11 cellular contexts compared by ENCODE assay signal in the genomic region with DNA sequence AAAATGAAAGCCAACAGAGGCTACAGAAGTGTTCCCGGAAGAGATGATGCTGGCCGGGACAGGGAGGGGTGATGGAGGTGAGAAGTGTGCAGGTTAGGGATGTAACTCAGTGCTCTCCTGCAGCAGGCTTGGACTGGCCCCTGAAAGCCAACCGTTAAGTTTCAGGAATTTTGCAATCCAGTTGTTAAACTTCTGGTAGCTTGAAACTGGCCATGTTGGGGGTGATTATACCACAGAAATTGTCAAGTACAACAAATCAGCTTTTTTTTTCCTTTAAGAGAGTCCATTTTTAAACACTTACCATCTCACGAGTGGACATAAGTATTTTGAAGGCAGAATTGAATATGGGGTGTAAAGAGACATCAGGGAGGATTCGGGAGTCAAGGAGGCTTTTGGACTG. TPM values are rescaled to one million over a fixed set of nuclear protein-coding genes. Genes with fewer than 3 reads are reported as not detected.
"Had no signal": no experiment of that assay in that cellular context is flagged by ENCODE, and none has a peak within 500 bp of the region (broad histone marks: within the 10 kb centered on the region; RNA-seq: fewer than 3 reads in every experiment).

No MANE protein-coding gene starts in this region.

- H3K4me3 ChIP-seq: adrenal gland, lower lobe of right lung, ovary, tibial artery had no signal

- H3K27me3 ChIP-seq: adrenal gland, ovary, tibial artery had no signal

- H3K27ac ChIP-seq: adrenal gland, lower lobe of right lung, ovary, tibial artery had no signal

- DNase-seq: activated CD4-positive, alpha-beta memory T cell treated with anti-CD3 and anti-CD28 coated beads for 36 hours; activated CD8-positive, alpha-beta memory T cell treated with anti-CD3 and anti-CD28 coated beads, Interleukin-2, amount 10 ng/mL, durations not matched to agents 7 days and 5 days; activated gamma-delta T cell; activated T-cell treated with anti-CD3 and anti-CD28 coated beads, Interleukin-2, amount 50 U/mL, for 4 hours; adrenal gland; left colon; lower lobe of right lung; ovary; tibial artery had no signal

- H3K9me3 Mint-ChIP-seq: activated CD4-positive, alpha-beta memory T cell treated with anti-CD3 and anti-CD28 coated beads for 36 hours; activated T-cell treated with anti-CD3 and anti-CD28 coated beads, Interleukin-2, amount 50 U/mL, for 4 hours had no signal

- H3K27me3 Mint-ChIP-seq: activated CD4-positive, alpha-beta memory T cell treated with anti-CD3 and anti-CD28 coated beads for 36 hours; activated CD8-positive, alpha-beta memory T cell treated with anti-CD3 and anti-CD28 coated beads, Interleukin-2, amount 10 ng/mL, durations not matched to agents 7 days and 5 days had no signal

- H3K27ac Mint-ChIP-seq: activated CD4-positive, alpha-beta memory T cell treated with anti-CD3 and anti-CD28 coated beads for 36 hours; activated CD8-positive, alpha-beta memory T cell treated with anti-CD3 and anti-CD28 coated beads, Interleukin-2, amount 10 ng/mL, durations not matched to agents 7 days and 5 days had no signal

- H3K4me3 Mint-ChIP-seq: activated CD4-positive, alpha-beta memory T cell treated with anti-CD3 and anti-CD28 coated beads for 36 hours; activated CD8-positive, alpha-beta memory T cell treated with anti-CD3 and anti-CD28 coated beads, Interleukin-2, amount 10 ng/mL, durations not matched to agents 7 days and 5 days; activated T-cell treated with anti-CD3 and anti-CD28 coated beads, Interleukin-2, amount 50 U/mL, for 4 hours; neural crest cell had no signal

- ATAC-seq: activated CD8-positive, alpha-beta memory T cell treated with anti-CD3 and anti-CD28 coated beads, Interleukin-2, amount 10 ng/mL, durations not matched to agents 7 days and 5 days; activated T-cell treated with anti-CD3 and anti-CD28 coated beads, Interleukin-2, amount 50 U/mL, for 4 hours; left colon; lower lobe of right lung; sciatic nerve had no signal

- H3K4me1 Mint-ChIP-seq: neural crest cell had no signal

RNA-seq across cellular contexts. Expression of gene SIRPG, which starts 29.0 kb away (rescaled TPM):
- total RNA-seq: neural crest cell, sciatic nerve had no signal
